Comparison of ENCODE assay signal across 16 cellular contexts in genomic region chr7:8378349-8379019, GRCh38.
A peak's percentile ranks its signal among the peaks of the same experiment; 100 is the strongest.
DNase-seq lines count a peak whose midpoint lies in the region; ATAC-seq and TF ChIP-seq lines count a peak whose summit lies in the region.
"Had no signal": no experiment of that assay in that cellular context is flagged by ENCODE, and none has a peak within 500 bp of the region (broad histone marks: within the 10 kb centered on the region; RNA-seq: fewer than 3 reads in every experiment).

No MANE protein-coding gene starts in this region.

- no peaks in the 10 kb centered on the region for H3K4me1 Mint-ChIP-seq in stimulated activated naive B cell treated with anti-CD40 and anti-IgM and Interleukin-4, amounts not matched to agents 10 μg/mL and 1 μg/mL and 100 μg/mL, for 72 hours
- H3K4me1 Mint-ChIP-seq: T-cell had no signal

- no peak overlapping the region for H3K27ac Mint-ChIP-seq in stimulated activated naive B cell treated with anti-CD40 and anti-IgM and Interleukin-4, amounts not matched to agents 10 μg/mL and 1 μg/mL and 100 μg/mL, for 72 hours
- H3K27ac Mint-ChIP-seq: HFFc6, T-cell had no signal

- H3K9me3 Mint-ChIP-seq in stimulated activated naive B cell treated with anti-CD40 and anti-IgM and Interleukin-4, amounts not matched to agents 10 μg/mL and 1 μg/mL and 100 μg/mL, for 72 hours = peaks cover 0 to 4% of the 10 kb centered on the region in 2 donors

- no peak overlapping the region for H3K4me3 Mint-ChIP-seq in stimulated activated naive B cell treated with anti-CD40 and anti-IgM and Interleukin-4, amounts not matched to agents 10 μg/mL and 1 μg/mL and 100 μg/mL, for 72 hours
- H3K4me3 Mint-ChIP-seq: HFFc6, T-cell had no signal

- no peaks in the 10 kb centered on the region for H3K36me3 Mint-ChIP-seq in stimulated activated naive B cell treated with anti-CD40 and anti-IgM and Interleukin-4, amounts not matched to agents 10 μg/mL and 1 μg/mL and 100 μg/mL, for 72 hours
- H3K36me3 Mint-ChIP-seq: T-cell had no signal

- H3K27me3 Mint-ChIP-seq in stimulated activated naive B cell treated with anti-CD40 and anti-IgM and Interleukin-4, amounts not matched to agents 10 μg/mL and 1 μg/mL and 100 μg/mL, for 72 hours = peaks cover 9 to 19% of the 10 kb centered on the region in 2 donors

- peak; percentile 9 for DNase-seq in Ammon's horn (ENCODE audit: low spot score)
- peak; percentile 53 for DNase-seq in NCI-H146 (lab: John Stamatoyannopoulos, UW)
- DNase-seq in medulla oblongata (ENCODE audit: extremely low spot score) = peak; percentile 27
- DNase-seq in stimulated activated naive B cell treated with anti-CD40 and anti-IgM and Interleukin-4, amounts not matched to agents 10 μg/mL and 1 μg/mL and 100 μg/mL, for 72 hours = no peak
- DNase-seq in HUDEP-2 (lab: John Stamatoyannopoulos, UW; ENCODE audit: unreplicated experiment in 76 of 76) = no peak
- no peak for DNase-seq in SHP77 (lab: John Stamatoyannopoulos, UW)
- DNase-seq: ACHN, AML-193, DMS53, HFFc6, NCI-H1048, NCI-H2227 treated with DMSO at 0.1 percent for 48 hours, NCI-H526 treated with DMSO at 0.1 percent for 48 hours, T-cell had no signal

- ATAC-seq in SK-N-SH treated with all-trans-retinoic acid at 6 μM for 48 hours = no peak
- ATAC-seq in stimulated activated naive B cell treated with anti-CD40 and anti-IgM and Interleukin-4, amounts not matched to agents 10 μg/mL and 1 μg/mL and 100 μg/mL, for 72 hours (replicated peaks) = no peak
- ATAC-seq: HepG2, T-cell had no signal

TF ChIP-seq in SK-N-SH treated with all-trans-retinoic acid at 6 μM for 48 hours, 23 proteins besides CTCF, POLR2A, EP300 and RAD21:
- TF ChIP-seq OSR1 (CRISPR knock-in tag; IDR thresholded peaks at IDR 0.05) = no peak
- TF ChIP-seq TCF4 (CRISPR knock-in tag; IDR thresholded peaks at IDR 0.05; ENCODE audit: borderline replicate concordance) = peak; percentile 71; the same call in 1 of the 2 replicates
TF ChIP-seq in SK-N-SH treated with all-trans-retinoic acid at 6 μM for 48 hours: peak in this region for 1.

Comparison
In these comparisons a context has a peak if more than half of its experiments do, and no peak if none do; other contexts are left out.
1. DNase-seq: peak in Ammon's horn (single experiment), NCI-H146 (single experiment) and medulla oblongata (single experiment); none in stimulated activated naive B cell treated with anti-CD40 and anti-IgM and Interleukin-4, amounts not matched to agents 10 μg/mL and 1 μg/mL and 100 μg/mL, for 72 hours (single experiment), HUDEP-2 (0 of 76) and SHP77 (0 of 2).